Comparison of ENCODE assay signal across 27 cellular contexts in the genomic region with DNA sequence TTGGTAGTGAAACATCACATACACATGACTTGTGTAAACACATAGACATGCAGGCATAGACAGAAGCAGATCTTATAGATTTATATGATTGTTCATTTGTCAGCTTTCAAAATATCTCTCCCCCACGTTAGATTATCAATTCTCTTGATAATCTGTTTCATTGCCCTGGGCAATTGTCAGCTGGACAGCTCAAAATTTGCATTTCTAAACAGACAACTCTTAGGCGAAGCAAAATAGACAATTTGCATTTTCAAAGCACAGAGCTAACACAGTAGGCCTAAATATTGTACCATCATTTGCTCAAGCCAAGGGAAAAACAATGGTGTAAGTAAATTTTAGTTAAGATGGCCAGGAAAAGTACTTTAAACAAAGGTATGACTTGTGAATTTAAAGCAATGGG.
"Had no signal": no experiment of that assay in that cellular context is flagged by ENCODE, and none has a peak within 500 bp of the region (broad histone marks: within the 10 kb centered on the region; RNA-seq: fewer than 3 reads in every experiment).

No MANE protein-coding gene starts in this region.

- H3K4me1 Mint-ChIP-seq: memory B cell, naive B cell had no signal

- H3K27me3 Mint-ChIP-seq: dendritic cell treated with granulocyte-macrophage colony-stimulating factor and Interleukin-4, amounts not matched to agents 40 ng/mL and 50 ng/mL, for 4 days; effector memory CD8-positive, alpha-beta T cell; memory B cell; naive B cell; naive thymus-derived CD8-positive, alpha-beta T cell had no signal

- H3K27ac Mint-ChIP-seq: dendritic cell treated with granulocyte-macrophage colony-stimulating factor and Interleukin-4, amounts not matched to agents 40 ng/mL and 50 ng/mL, for 4 days; effector memory CD8-positive, alpha-beta T cell; endodermal cell; memory B cell; naive B cell; naive thymus-derived CD8-positive, alpha-beta T cell had no signal

- DNase-seq: cortex of kidney; effector CD8-positive, alpha-beta T cell; effector memory CD8-positive, alpha-beta T cell; endodermal cell; erythroblast; esophagus squamous epithelium; foreskin fibroblast; foreskin melanocyte; gastrocnemius medialis; glutamatergic neuron; heart right ventricle; hippocampal formation; left cardiac atrium; left lung; left ventricle myocardium superior; lower lobe of right lung; mesendoderm; midbrain; naive B cell; naive thymus-derived CD8-positive, alpha-beta T cell had no signal

- H3K36me3 ChIP-seq: esophagus squamous epithelium, heart right ventricle, lower lobe of right lung had no signal

- H3K4me1 ChIP-seq: esophagus squamous epithelium, gastrocnemius medialis, heart right ventricle, left lung, lower lobe of right lung had no signal

- H3K4me3 ChIP-seq: esophagus squamous epithelium, gastrocnemius medialis, heart right ventricle, left lung, lower lobe of right lung had no signal

- FAIRE-seq: endometrium, islet of Langerhans, keratinocyte had no signal

- H3K27ac ChIP-seq: epithelial cell of prostate, esophagus squamous epithelium, gastrocnemius medialis, heart right ventricle, left lung, lower lobe of right lung had no signal

- H3K9me3 ChIP-seq: gastrocnemius medialis had no signal

- H3K27me3 ChIP-seq: esophagus squamous epithelium, gastrocnemius medialis, heart right ventricle, left lung had no signal

- H3K4me3 Mint-ChIP-seq: dendritic cell treated with granulocyte-macrophage colony-stimulating factor and Interleukin-4, amounts not matched to agents 40 ng/mL and 50 ng/mL, for 4 days; effector memory CD8-positive, alpha-beta T cell; endodermal cell; memory B cell; naive B cell; naive thymus-derived CD8-positive, alpha-beta T cell had no signal

- ATAC-seq: effector memory CD8-positive, alpha-beta T cell; esophagus mucosa; gastrocnemius medialis; heart right ventricle; left cardiac atrium; left lung; left ventricle myocardium superior; lower lobe of right lung; naive thymus-derived CD8-positive, alpha-beta T cell had no signal
